8 cellular contexts compared by ENCODE assay signal in genomic region chr18:21682276-21683051, GRCh38. TPM values are rescaled to one million over a fixed set of nuclear protein-coding genes. Genes with fewer than 3 reads are reported as not detected.
DNase-seq lines count a peak whose midpoint lies in the region; ATAC-seq and FAIRE-seq lines count a peak whose summit lies in the region.

No MANE protein-coding gene starts in this region.

- H3K36me3 ChIP-seq in small intestine (ENCODE audit: control insufficient read depth in 2 of 2, insufficient read depth in 2 of 2, low read length in 2 of 2): no peaks in the 10 kb centered on the region

- H3K4me1 Mint-ChIP-seq in activated T-cell treated with anti-CD3 and anti-CD28 coated beads, Interleukin-2, amount 50 U/mL, for 72 hours (ENCODE audit: low read depth): peaks cover 14% of the 10 kb centered on the region

- FAIRE-seq in small intestine (lab: Jason Lieb, UNC): no peak

- H3K27ac Mint-ChIP-seq in activated T-cell treated with anti-CD3 and anti-CD28 coated beads, Interleukin-2, amount 50 U/mL, for 72 hours: no peak overlapping the region

- ATAC-seq in HG03469 (IDR thresholded peaks at IDR 0.05; ENCODE audit: unreplicated experiment) (peak; percentile 34), left ventricle myocardium superior (peak; percentile 72)
- ATAC-seq in activated T-cell treated with anti-CD3 and anti-CD28 coated beads, Interleukin-2, amount 50 U/mL, for 72 hours (replicated peaks in 1 of 2): peak; percentile 86 to 90

- intact Hi-C loops in left ventricle myocardium superior (cut with micrococcal nuclease): no loop called here

- no peaks in the 10 kb centered on the region for H3K27me3 ChIP-seq in small intestine (ENCODE audit: control insufficient read depth in 2 of 2, insufficient read depth in 2 of 2, low read length in 2 of 2)

- WGBS in small intestine, 3 donors: 12 to 19% (median 18%) methylated on average over 14 of the region's 14 CpGs

- H3K4me1 ChIP-seq in small intestine (ENCODE audit: control insufficient read depth in 2 of 2, insufficient read depth in 1 of 2, low read depth in 1 of 2, low read length in 1 of 2): peaks cover 1 to 3% of the 10 kb centered on the region in 2 donors

- peak overlapping the region; percentile 89 to 90 for H3K27ac ChIP-seq in small intestine (ENCODE audit: low read depth in 1 of 2, low read length in 1 of 2)

- H3K9me3 Mint-ChIP-seq in activated T-cell treated with anti-CD3 and anti-CD28 coated beads, Interleukin-2, amount 50 U/mL, for 72 hours: no peaks in the 10 kb centered on the region

- DNase-seq in activated T-cell treated with anti-CD3 and anti-CD28 coated beads for 1 hour (ENCODE audit: low read depth) (peak; percentile 3), activated T-cell treated with anti-CD3 and anti-CD28 coated beads for 4 hours (no peak), left ventricle myocardium superior (no peak), small intestine (peak; percentile 92), NCI-H1092 (lab: John Stamatoyannopoulos, UW) (no peak), activated gamma-delta T cell treated with Interleukin-2 at 50 U/mL for 16 hours (no peak)
- peak in 1 of 2 donors; percentile 15 for DNase-seq in activated T-cell treated with anti-CD3 and anti-CD28 coated beads, Interleukin-2, amount 50 U/mL, for 72 hours

- H3K36me3 Mint-ChIP-seq in activated T-cell treated with anti-CD3 and anti-CD28 coated beads, Interleukin-2, amount 50 U/mL, for 72 hours (ENCODE audit: insufficient read depth in 2 of 2): peaks cover 1 to 5% of the 10 kb centered on the region in 2 donors

- H3K4me3 ChIP-seq in small intestine (ENCODE audit: low read depth in 1 of 2, low read length in 2 of 2): peak overlapping the region in 1 of 2 donors; percentile 33

- H3K9me3 ChIP-seq in small intestine (ENCODE audit: control insufficient read depth, low read depth): no peaks in the 10 kb centered on the region

- no peaks in the 10 kb centered on the region for H3K27me3 Mint-ChIP-seq in activated T-cell treated with anti-CD3 and anti-CD28 coated beads, Interleukin-2, amount 50 U/mL, for 72 hours (ENCODE audit: low read depth)

- no peak overlapping the region for H3K4me3 Mint-ChIP-seq in activated T-cell treated with anti-CD3 and anti-CD28 coated beads, Interleukin-2, amount 50 U/mL, for 72 hours

RNA-seq across cellular contexts. Expression of gene ABHD3, which starts 22.1 kb away (rescaled TPM):
- total RNA-seq in activated T-cell treated with anti-CD3 and anti-CD28 coated beads, Interleukin-2, amount 50 U/mL, for 72 hours: 10 to 100 TPM; 28.9 to 32.0 TPM
- 6.0 TPM for total RNA-seq in left ventricle myocardium superior
- polyA plus RNA-seq in small intestine: 100 to 1,000 TPM in 1 of 3 donors, 10 to 100 TPM in 2; 27.4 to 104 (median 40.8) TPM

RNA-seq across cellular contexts. Expression of gene MIB1, which starts 58.1 kb away (rescaled TPM):
- total RNA-seq in activated T-cell treated with anti-CD3 and anti-CD28 coated beads, Interleukin-2, amount 50 U/mL, for 72 hours: 10 to 100 TPM; 45.4 to 47.6 TPM
- total RNA-seq in left ventricle myocardium superior: 18.9 TPM
- 1 to 10 TPM; 3.1 to 5.1 (median 3.5) TPM for polyA plus RNA-seq in small intestine

Comparison
In these comparisons a context has a peak if more than half of its experiments do, and no peak if none do; other contexts are left out.
1. DNase-seq: peak in activated T-cell treated with anti-CD3 and anti-CD28 coated beads for 1 hour (single experiment) and small intestine (single experiment); none in activated T-cell treated with anti-CD3 and anti-CD28 coated beads for 4 hours (single experiment), left ventricle myocardium superior (single experiment), NCI-H1092 (single experiment) and activated gamma-delta T cell treated with Interleukin-2 at 50 U/mL for 16 hours (single experiment).
2. ATAC-seq: peak in every context shown above with its lines; median percentile 88 in activated T-cell treated with anti-CD3 and anti-CD28 coated beads, Interleukin-2, amount 50 U/mL, for 72 hours; 72 in left ventricle myocardium superior; 34 in HG03469.